Comparison of ENCODE assay signal across 1 cellular context in the genomic region with DNA sequence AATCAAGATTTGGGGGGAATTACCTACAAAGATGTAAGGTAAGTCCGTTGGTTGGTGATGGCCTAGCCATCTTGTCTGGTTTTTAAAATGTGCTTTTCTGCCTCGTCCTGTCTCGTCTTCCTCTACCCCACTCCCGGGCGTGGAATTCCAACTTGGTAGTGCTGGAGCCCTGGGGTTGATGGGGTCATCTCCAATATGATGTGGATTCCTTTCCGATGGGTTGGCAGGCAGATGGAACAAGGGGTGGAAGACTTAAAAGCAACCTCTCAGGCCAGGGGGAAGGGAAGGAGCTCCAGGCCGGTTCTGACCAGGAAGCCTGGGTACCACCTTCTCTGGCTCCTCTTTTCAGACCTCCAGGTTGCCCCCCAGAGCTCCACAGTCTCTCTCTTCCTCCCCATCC.
TF ChIP-seq lines count a peak whose summit lies in the region.

No MANE protein-coding gene starts in this region.

TF ChIP-seq in WTC11, 78 proteins besides CTCF, POLR2A, EP300 and RAD21 (continued from another document):
- TF ChIP-seq PRDM15 (CRISPR knock-in tag; IDR thresholded peaks at IDR 0.05) (no peak), GABPB1 (CRISPR knock-in tag; IDR thresholded peaks at IDR 0.05) (no peak), GRHL2 (CRISPR knock-in tag; IDR thresholded peaks at IDR 0.05; ENCODE audit: insufficient replicate concordance, severe bottlenecking) (no peak), NR3C1 (CRISPR knock-in tag; conservative IDR thresholded peaks at IDR 0.05; ENCODE audit: low read depth) (no peak), ESRRA (CRISPR knock-in tag; IDR thresholded peaks at IDR 0.05; ENCODE audit: borderline replicate concordance) (no peak), SOX15 (CRISPR knock-in tag; IDR thresholded peaks at IDR 0.05) (no peak), IRF1 (CRISPR knock-in tag; IDR thresholded peaks at IDR 0.05) (no peak), NFE2L1 (CRISPR knock-in tag; IDR thresholded peaks at IDR 0.05) (no peak), TP53 (CRISPR knock-in tag; IDR thresholded peaks at IDR 0.05) (no peak), TEAD4 (CRISPR knock-in tag; IDR thresholded peaks at IDR 0.05) (no peak), HMGA2 (CRISPR knock-in tag; IDR thresholded peaks at IDR 0.05) (no peak), E2F5 (CRISPR knock-in tag; IDR thresholded peaks at IDR 0.05) (no peak), ZNF416 (CRISPR knock-in tag; IDR thresholded peaks at IDR 0.05) (no peak), KAT7 (CRISPR knock-in tag; IDR thresholded peaks at IDR 0.05; ENCODE audit: borderline replicate concordance) (no peak)
- TF ChIP-seq, protein P1, sequence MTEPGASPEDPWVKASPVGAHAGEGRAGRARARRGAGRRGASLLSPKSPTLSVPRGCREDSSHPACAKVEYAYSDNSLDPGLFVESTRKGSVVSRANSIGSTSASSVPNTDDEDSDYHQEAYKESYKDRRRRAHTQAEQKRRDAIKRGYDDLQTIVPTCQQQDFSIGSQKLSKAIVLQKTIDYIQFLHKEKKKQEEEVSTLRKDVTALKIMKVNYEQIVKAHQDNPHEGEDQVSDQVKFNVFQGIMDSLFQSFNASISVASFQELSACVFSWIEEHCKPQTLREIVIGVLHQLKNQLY (CRISPR knock-in tag; IDR thresholded peaks at IDR 0.05) = no peak
- TF ChIP-seq, protein P2, sequence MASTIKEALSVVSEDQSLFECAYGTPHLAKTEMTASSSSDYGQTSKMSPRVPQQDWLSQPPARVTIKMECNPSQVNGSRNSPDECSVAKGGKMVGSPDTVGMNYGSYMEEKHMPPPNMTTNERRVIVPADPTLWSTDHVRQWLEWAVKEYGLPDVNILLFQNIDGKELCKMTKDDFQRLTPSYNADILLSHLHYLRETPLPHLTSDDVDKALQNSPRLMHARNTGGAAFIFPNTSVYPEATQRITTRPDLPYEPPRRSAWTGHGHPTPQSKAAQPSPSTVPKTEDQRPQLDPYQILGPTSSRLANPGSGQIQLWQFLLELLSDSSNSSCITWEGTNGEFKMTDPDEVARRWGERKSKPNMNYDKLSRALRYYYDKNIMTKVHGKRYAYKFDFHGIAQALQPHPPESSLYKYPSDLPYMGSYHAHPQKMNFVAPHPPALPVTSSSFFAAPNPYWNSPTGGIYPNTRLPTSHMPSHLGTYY (CRISPR knock-in tag; IDR thresholded peaks at IDR 0.05) = no peak
- TF ChIP-seq, protein P3, sequence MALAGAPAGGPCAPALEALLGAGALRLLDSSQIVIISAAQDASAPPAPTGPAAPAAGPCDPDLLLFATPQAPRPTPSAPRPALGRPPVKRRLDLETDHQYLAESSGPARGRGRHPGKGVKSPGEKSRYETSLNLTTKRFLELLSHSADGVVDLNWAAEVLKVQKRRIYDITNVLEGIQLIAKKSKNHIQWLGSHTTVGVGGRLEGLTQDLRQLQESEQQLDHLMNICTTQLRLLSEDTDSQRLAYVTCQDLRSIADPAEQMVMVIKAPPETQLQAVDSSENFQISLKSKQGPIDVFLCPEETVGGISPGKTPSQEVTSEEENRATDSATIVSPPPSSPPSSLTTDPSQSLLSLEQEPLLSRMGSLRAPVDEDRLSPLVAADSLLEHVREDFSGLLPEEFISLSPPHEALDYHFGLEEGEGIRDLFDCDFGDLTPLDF (CRISPR knock-in tag; IDR thresholded peaks at IDR 0.05) = no peak
